In genomic region chr17:82751171-82751570, GRCh38 we compare ENCODE assay signal across 8 cellular contexts. TPM values are rescaled to one million over a fixed set of nuclear protein-coding genes. Genes with fewer than 3 reads are reported as not detected.
A peak's percentile ranks its signal among the peaks of the same experiment; 100 is the strongest.
DNase-seq lines count a peak whose midpoint lies in the region; ATAC-seq, FAIRE-seq and TF ChIP-seq lines count a peak whose summit lies in the region.

No MANE protein-coding gene starts in this region.

- no peak for FAIRE-seq in K562 (lab: Jason Lieb, UNC)

- peaks cover 23 to 33% (median 24%) of the 10 kb centered on the region in 3 donors for H3K4me1 Mint-ChIP-seq in naive B cell
- H3K4me1 Mint-ChIP-seq in T-helper 2 cell treated with Interferon-gamma antibody and Interleukin-4, amounts not matched to agents 5 μg/mL and 100 μg/mL, for 36 hours (ENCODE audit: low read depth) = peaks cover 14% of the 10 kb centered on the region

- POLR2A ChIA-PET in K562 (lab: Yijun Ruan, JAX) = no interaction called here

- peaks cover 24 to 38% of the 10 kb centered on the region in 2 experiments for H3K4me1 ChIP-seq in K562 (replicated peaks in 1 of 2; ENCODE audit: control insufficient read depth in 2 of 2, insufficient read depth in 2 of 2, low read length in 2 of 2)

- H3K36me3 Mint-ChIP-seq in naive B cell = no peaks in the 10 kb centered on the region
- no peaks in the 10 kb centered on the region for H3K36me3 Mint-ChIP-seq in T-helper 2 cell treated with Interferon-gamma antibody and Interleukin-4, amounts not matched to agents 5 μg/mL and 100 μg/mL, for 36 hours (ENCODE audit: low read depth)

- H3K27me3 Mint-ChIP-seq in naive B cell = no peaks in the 10 kb centered on the region
- no peaks in the 10 kb centered on the region for H3K27me3 Mint-ChIP-seq in T-helper 2 cell treated with Interferon-gamma antibody and Interleukin-4, amounts not matched to agents 5 μg/mL and 100 μg/mL, for 36 hours (ENCODE audit: low read depth)

- no TSS peak for BruUV-seq in K562 (replicated peaks; lab: Mats Ljungman, UMichigan)

- DNase-seq in DMS53 (lab: John Stamatoyannopoulos, UW) (peak; percentile 85), K562 (ENCODE audit: extremely low read depth in 1 of 4, low spot score in 3 of 4) (no peak), naive B cell (peak; percentile 77), NCI-H1436 treated with DMSO at 0.1 percent for 48 hours (lab: John Stamatoyannopoulos, UW) (no peak), iPS-NIHi7 (ENCODE audit: extremely low spot score) (no peak)
- no peak for DNase-seq in T-helper 2 cell treated with Interferon-gamma antibody and Interleukin-4, amounts not matched to agents 5 μg/mL and 100 μg/mL, for 36 hours (ENCODE audit: low spot score)
- DNase-seq in central memory CD4-positive, alpha-beta T cell = no peak

- H3K27ac ChIP-seq in K562 (ENCODE audit: extremely low read depth, low read depth, low read length) = peak overlapping the region; percentile 82

- TF ChIP-seq EP300 in K562 (IDR thresholded peaks at IDR 0.05; ENCODE audit: low read length) = no peak

- peak overlapping the region; percentile 53 to 92; a peak in 3 of 4 replicates for H3K9ac ChIP-seq in K562 (ENCODE audit: insufficient read depth in 1 of 2, low read depth in 2 of 2, low read length in 2 of 2)

- peak overlapping the region; percentile 77 for H2AFZ ChIP-seq in K562 (ENCODE audit: low read depth, low read length)

- CTCF ChIA-PET in K562 (lab: Yijun Ruan, JAX; ENCODE audit: low intra/inter-chr PET ratio) = no interaction called here

- 20% methylated on average over 3 of the region's 56 CpGs for WGBS in K562 (ENCODE audit: insufficient coverage, low coverage, missing lambda C conversion rate)

- H3K4me3 ChIP-seq in K562 = peak overlapping the region; percentile 51

- in situ Hi-C loops in K562 (cut with MboI) = no loop called here

- H3K4me2 ChIP-seq in K562 (ENCODE audit: insufficient read depth, low read length) = peak overlapping the region; percentile 70

- no peaks in the 10 kb centered on the region for H3K27me3 ChIP-seq in K562 (ENCODE audit: control insufficient read depth in 2 of 2, insufficient read depth in 2 of 2, low read length in 2 of 2)

- H3K9me3 ChIP-seq in K562 (replicated peaks; ENCODE audit: control insufficient read depth, insufficient read depth, low read depth, low read length) = peaks cover 12% of the 10 kb centered on the region

- intact Hi-C loops in K562 (cut with micrococcal nuclease) = loop anchor here (5.0 kb wide), 1 partner anchor 34 kb away; the partner anchor contains the start of gene FN3KRP

- no peak for TF ChIP-seq CTCF in K562 (IDR thresholded peaks at IDR 0.05 in 2 of 3, conservative IDR thresholded peaks at IDR 0.05 in 1 of 3; ENCODE audit: insufficient read depth in 2 of 3, low read depth in 1 of 3, low read length in 3 of 3)

- ATAC-seq in HG02678 (IDR thresholded peaks at IDR 0.05; ENCODE audit: unreplicated experiment) (peak; percentile 33), K562 (peak; percentile 53), naive B cell (ENCODE audit: low read depth in 2 of 2) (peak; percentile 51 to 53)

- peaks cover 21% of the 10 kb centered on the region for H3K36me3 ChIP-seq in K562 (ENCODE audit: control insufficient read depth, insufficient read depth, low read length)

- H4K20me1 ChIP-seq in K562 (replicated peaks; ENCODE audit: control insufficient read depth, insufficient read depth, low read length) = no peaks in the 10 kb centered on the region

- TF ChIP-seq POLR2A in K562 (conservative IDR thresholded peaks at IDR 0.05) = no peak

- peaks cover 2% of the 10 kb centered on the region for H3K9me1 ChIP-seq in K562 (ENCODE audit: control insufficient read depth, insufficient read depth, low read length)

- peaks cover 39% of the 10 kb centered on the region for H3K79me2 ChIP-seq in K562 (ENCODE audit: control insufficient read depth, insufficient read depth, low read length)

- peaks cover 0 to 15% (median 4%) of the 10 kb centered on the region in 7 donors for H3K9me3 Mint-ChIP-seq in naive B cell
- peaks cover 2% of the 10 kb centered on the region for H3K9me3 Mint-ChIP-seq in T-helper 2 cell treated with Interferon-gamma antibody and Interleukin-4, amounts not matched to agents 5 μg/mL and 100 μg/mL, for 36 hours

- peak overlapping the region in 4 of 8 donors; percentile 42 to 84 (median 74) for H3K4me3 Mint-ChIP-seq in naive B cell
- no peak overlapping the region for H3K4me3 Mint-ChIP-seq in T-helper 2 cell treated with Interferon-gamma antibody and Interleukin-4, amounts not matched to agents 5 μg/mL and 100 μg/mL, for 36 hours

- peak overlapping the region in 1 of 6 donors; percentile 85 for H3K27ac Mint-ChIP-seq in naive B cell
- no peak overlapping the region for H3K27ac Mint-ChIP-seq in T-helper 2 cell treated with Interferon-gamma antibody and Interleukin-4, amounts not matched to agents 5 μg/mL and 100 μg/mL, for 36 hours

- TF ChIP-seq RAD21 in K562 (CRISPR knock-in tag; conservative IDR thresholded peaks at IDR 0.05 in 1 of 2, IDR thresholded peaks at IDR 0.05 in 1 of 2) = no peak

RNA-seq across cellular contexts. Expression of gene TBCD, which starts 0.7 kb away (rescaled TPM):
- 239 and 410 TPM in 2 replicates for total RNA-seq in K562 (2011; cell fraction: chromatin; rRNA removed; ENCODE audit: low replicate concordance)
- 169 and 192 TPM in 2 replicates for total RNA-seq in K562 (2011; cell fraction: nucleolus; rRNA removed)
- 154 and 170 TPM in 2 replicates for total RNA-seq in K562 (2011; cell fraction: nucleoplasm; rRNA removed)
- total RNA-seq in K562 (2014; rRNA removed) (29.8 and 47.3 TPM in 2 replicates), K562 (2014; rRNA removed; fragmentation: Illumina TruSeq; extraction: Trizol) (18.7 and 23.6 TPM in 2 replicates), K562 (2015; rRNA removed; fragmentation: Illumina TruSeq; extraction: Trizol) (26.0 and 27.1 TPM in 2 replicates), K562 (2021) (98.3 and 98.5 TPM in 2 replicates)
- polyA plus RNA-seq in K562 (2011; rRNA removed) (28.0 and 45.4 TPM in 2 replicates), K562 (2014; fragmentation: Illumina TruSeq; extraction: Trizol) (36.5 and 40.9 TPM in 2 replicates), K562 (2014; fragmentation: Nextera tagmentation; extraction: Ambion mirVana) (10 to 100 TPM in 1 of 2 experiments, 1 to 10 TPM in 1; 8.9 to 20.2 TPM), K562 (2014; rRNA removed) (42.3 and 50.3 TPM in 2 replicates), naive B cell (ENCODE audit: low read depth in 6 of 6) (10 to 100 TPM; 23.6 to 34.7 (median 27.5) TPM)
- polyA plus RNA-seq in K562 (2011; cell fraction: cytosol; rRNA removed) = 46.1 and 77.8 TPM in 2 replicates
- polyA plus RNA-seq in K562 (2011; cell fraction: nucleus; rRNA removed) = 191 and 272 TPM in 2 replicates
- polyA plus RNA-seq in K562 (2012) = 79.2 and 88.0 TPM in 2 replicates
- polyA minus RNA-seq in K562 (2011; rRNA and poly(A)+ RNA removed) = 41.7 and 49.7 TPM in 2 replicates
- 67.8 and 69.4 TPM in 2 replicates for polyA minus RNA-seq in K562 (2011; cell fraction: cytosol; rRNA and poly(A)+ RNA removed)
- 54.7 and 67.0 TPM in 2 replicates for polyA minus RNA-seq in K562 (2011; cell fraction: nucleus; rRNA and poly(A)+ RNA removed)

RNA-seq across cellular contexts. Expression of gene FN3K, which starts 15.8 kb away (rescaled TPM):
- total RNA-seq in K562 (2011; cell fraction: chromatin; rRNA removed; ENCODE audit: low replicate concordance) = 37.1 and 44.4 TPM in 2 replicates
- total RNA-seq in K562 (2011; cell fraction: nucleolus; rRNA removed) = 20.8 and 23.0 TPM in 2 replicates
- total RNA-seq in K562 (2011; cell fraction: nucleoplasm; rRNA removed) = 22.2 and 22.9 TPM in 2 replicates
- total RNA-seq in K562 (2014; rRNA removed) (6.3 and 6.6 TPM in 2 replicates), K562 (2014; rRNA removed; fragmentation: Illumina TruSeq; extraction: Trizol) (1.3 and 1.4 TPM in 2 replicates), K562 (2015; rRNA removed; fragmentation: Illumina TruSeq; extraction: Trizol) (3.6 TPM in 2 replicates), K562 (2021) (20.0 and 22.7 TPM in 2 replicates)
- polyA plus RNA-seq in K562 (2011; rRNA removed) (3.8 and 6.1 TPM in 2 replicates), K562 (2014; fragmentation: Illumina TruSeq; extraction: Trizol) (8.6 and 10.6 TPM in 2 replicates), K562 (2014; fragmentation: Nextera tagmentation; extraction: Ambion mirVana) (under 1 TPM; 0.08 to 0.11 TPM), K562 (2014; rRNA removed) (7.9 and 10.0 TPM in 2 replicates), naive B cell (ENCODE audit: low read depth in 6 of 6) (not detected)
- 2.0 and 2.3 TPM in 2 replicates for polyA plus RNA-seq in K562 (2011; cell fraction: cytosol; rRNA removed)
- 14.3 and 19.9 TPM in 2 replicates for polyA plus RNA-seq in K562 (2011; cell fraction: nucleus; rRNA removed)
- polyA plus RNA-seq in K562 (2012) = 22.1 and 24.7 TPM in 2 replicates
- polyA minus RNA-seq in K562 (2011; rRNA and poly(A)+ RNA removed) = 3.8 and 5.8 TPM in 2 replicates
- 10.5 and 19.6 TPM in 2 replicates for polyA minus RNA-seq in K562 (2011; cell fraction: cytosol; rRNA and poly(A)+ RNA removed)
- 6.9 and 14.9 TPM in 2 replicates for polyA minus RNA-seq in K562 (2011; cell fraction: nucleus; rRNA and poly(A)+ RNA removed)

RNA-seq across cellular contexts. Expression of gene FN3KRP, which starts 34.7 kb away (rescaled TPM):
- total RNA-seq in K562 (2011; cell fraction: chromatin; rRNA removed; ENCODE audit: low replicate concordance) = 33.2 and 69.9 TPM in 2 replicates
- 27.5 and 33.9 TPM in 2 replicates for total RNA-seq in K562 (2011; cell fraction: nucleolus; rRNA removed)
- 30.4 and 32.0 TPM in 2 replicates for total RNA-seq in K562 (2011; cell fraction: nucleoplasm; rRNA removed)
- 26.2 and 29.8 TPM in 2 replicates for total RNA-seq in K562 (2014; rRNA removed)
- 18.0 and 21.1 TPM in 2 replicates for total RNA-seq in K562 (2014; rRNA removed; fragmentation: Illumina TruSeq; extraction: Trizol)
- total RNA-seq in K562 (2015; rRNA removed; fragmentation: Illumina TruSeq; extraction: Trizol) = 23.5 and 24.9 TPM in 2 replicates
- total RNA-seq in K562 (2021) = 28.1 and 32.1 TPM in 2 replicates
- 21.7 and 25.8 TPM in 2 replicates for polyA plus RNA-seq in K562 (2011; rRNA removed)
- 19.4 and 22.5 TPM in 2 replicates for polyA plus RNA-seq in K562 (2011; cell fraction: cytosol; rRNA removed)
- 25.5 and 28.4 TPM in 2 replicates for polyA plus RNA-seq in K562 (2011; cell fraction: nucleus; rRNA removed)
- polyA plus RNA-seq in K562 (2012) = 44.5 and 51.0 TPM in 2 replicates
- polyA plus RNA-seq in K562 (2014; fragmentation: Illumina TruSeq; extraction: Trizol) = 31.0 and 34.7 TPM in 2 replicates
- polyA plus RNA-seq in K562 (2014; fragmentation: Nextera tagmentation; extraction: Ambion mirVana) = 1 to 10 TPM; 2.0 to 4.4 TPM
- polyA plus RNA-seq in K562 (2014; rRNA removed) = 26.1 and 29.1 TPM in 2 replicates
- polyA minus RNA-seq in K562 (2011; rRNA and poly(A)+ RNA removed) = 10.9 and 11.3 TPM in 2 replicates
- polyA minus RNA-seq in K562 (2011; cell fraction: cytosol; rRNA and poly(A)+ RNA removed) = 10.4 and 15.7 TPM in 2 replicates
- 4.4 and 7.1 TPM in 2 replicates for polyA minus RNA-seq in K562 (2011; cell fraction: nucleus; rRNA and poly(A)+ RNA removed)
- polyA plus RNA-seq in naive B cell (ENCODE audit: low read depth in 6 of 6) = 10 to 100 TPM; 20.0 to 27.7 (median 25.8) TPM

RNA-seq across cellular contexts. Expression of gene RAB40B, which starts 52.7 kb away (rescaled TPM):
- total RNA-seq in K562 (2011; cell fraction: chromatin; rRNA removed; ENCODE audit: low replicate concordance) = 4.8 and 7.6 TPM in 2 replicates
- 3.3 and 3.8 TPM in 2 replicates for total RNA-seq in K562 (2011; cell fraction: nucleolus; rRNA removed)
- 1.7 and 5.0 TPM in 2 replicates for total RNA-seq in K562 (2011; cell fraction: nucleoplasm; rRNA removed)
- total RNA-seq in K562 (2014; rRNA removed) (2.0 and 6.2 TPM in 2 replicates), K562 (2014; rRNA removed; fragmentation: Illumina TruSeq; extraction: Trizol) (0.99 and 1.1 TPM in 2 replicates), K562 (2015; rRNA removed; fragmentation: Illumina TruSeq; extraction: Trizol) (0.64 and 1.2 TPM in 2 replicates), K562 (2021) (3.6 and 3.8 TPM in 2 replicates)
- polyA plus RNA-seq in K562 (2011; rRNA removed) (2.5 and 2.7 TPM in 2 replicates), K562 (2014; fragmentation: Illumina TruSeq; extraction: Trizol) (1.4 and 3.2 TPM in 2 replicates), K562 (2014; fragmentation: Nextera tagmentation; extraction: Ambion mirVana) (under 1 TPM; 0.13 to 0.38 TPM), K562 (2014; rRNA removed) (3.2 and 4.6 TPM in 2 replicates), naive B cell (ENCODE audit: low read depth in 6 of 6) (1 to 10 TPM; 1.2 to 3.0 (median 2.3) TPM)
- polyA plus RNA-seq in K562 (2011; cell fraction: cytosol; rRNA removed) = 4.3 and 9.2 TPM in 2 replicates
- polyA plus RNA-seq in K562 (2011; cell fraction: nucleus; rRNA removed) = 3.6 and 6.3 TPM in 2 replicates
- polyA plus RNA-seq in K562 (2012) = 3.7 and 4.9 TPM in 2 replicates
- polyA minus RNA-seq in K562 (2011; rRNA and poly(A)+ RNA removed) = 0.56 and 0.60 TPM in 2 replicates
- polyA minus RNA-seq in K562 (2011; cell fraction: cytosol; rRNA and poly(A)+ RNA removed) = 1.2 and 3.5 TPM in 2 replicates
- polyA minus RNA-seq in K562 (2011; cell fraction: nucleus; rRNA and poly(A)+ RNA removed) = 1.9 and 2.1 TPM in 2 replicates

Comparison
In these comparisons a context has a peak if more than half of its experiments do, and no peak if none do; other contexts are left out.
1. DNase-seq: peak in DMS53 (single experiment) and naive B cell (single experiment); none in K562 (0 of 4), NCI-H1436 treated with DMSO at 0.1 percent for 48 hours (single experiment), T-helper 2 cell treated with Interferon-gamma antibody and Interleukin-4, amounts not matched to agents 5 μg/mL and 100 μg/mL, for 36 hours (single experiment), iPS-NIHi7 (single experiment) and central memory CD4-positive, alpha-beta T cell (single experiment).
2. Peak in every context shown above with its lines, with median percentiles within 50 percentile points of each other: ATAC-seq.